9 cellular contexts compared by ENCODE assay signal in genomic region chr2:96261328-96262003, GRCh38. TPM values are rescaled to one million over a fixed set of nuclear protein-coding genes. Genes with fewer than 3 reads are reported as not detected.
A peak's percentile ranks its signal among the peaks of the same experiment; 100 is the strongest.
DNase-seq lines count a peak whose midpoint lies in the region; ATAC-seq and TF ChIP-seq lines count a peak whose summit lies in the region.
"Had no signal": no experiment of that assay in that cellular context is flagged by ENCODE, and none has a peak within 500 bp of the region (broad histone marks: within the 10 kb centered on the region; RNA-seq: fewer than 3 reads in every experiment).

No MANE protein-coding gene starts in this region.

- no peak overlapping the region for H3K4me3 Mint-ChIP-seq in activated CD4-positive, alpha-beta T cell treated with anti-CD3 and anti-CD28 coated beads, Interleukin-2, amount 10 ng/mL, durations not matched to agents 24 days and 14 days
- no peak overlapping the region for H3K4me3 Mint-ChIP-seq in activated CD4-positive, alpha-beta T cell treated with anti-CD3 and anti-CD28 coated beads for 36 hours
- H3K4me3 Mint-ChIP-seq in activated B cell treated with CpG ODN at 0.5 μM for 24 hours, result no peak overlapping the region

- H3K27me3 Mint-ChIP-seq in activated CD4-positive, alpha-beta T cell treated with anti-CD3 and anti-CD28 coated beads, Interleukin-2, amount 10 ng/mL, durations not matched to agents 24 days and 14 days, result no peaks in the 10 kb centered on the region
- H3K27me3 Mint-ChIP-seq in activated CD4-positive, alpha-beta T cell treated with anti-CD3 and anti-CD28 coated beads for 36 hours, result no peaks in the 10 kb centered on the region
- H3K27me3 Mint-ChIP-seq in activated B cell treated with CpG ODN at 0.5 μM for 24 hours, result no peaks in the 10 kb centered on the region
- H3K27me3 Mint-ChIP-seq: IgD-negative memory B cell had no signal

- peaks cover 35% of the 10 kb centered on the region for H3K36me3 ChIP-seq in lower lobe of right lung

- no peak for DNase-seq in activated CD4-positive, alpha-beta T cell treated with anti-CD3 and anti-CD28 coated beads, Interleukin-2, amount 10 ng/mL, durations not matched to agents 24 days and 14 days
- no peak for DNase-seq in activated CD4-positive, alpha-beta T cell treated with anti-CD3 and anti-CD28 coated beads for 36 hours
- DNase-seq in activated B cell treated with CpG ODN at 0.5 μM for 24 hours (no peak), lower lobe of right lung (no peak), substantia nigra (lab: John Stamatoyannopoulos, UW) (no peak), NCI-H146 (lab: John Stamatoyannopoulos, UW) (no peak), HT-29 (ENCODE audit: low spot score) (no peak)
- DNase-seq in stimulated activated CD4-positive, alpha-beta T cell treated with anti-CD3 and anti-CD28 coated beads, Interleukin-4, amount 100 ng/mL, for 1 hour, result no peak

- H3K4me1 Mint-ChIP-seq in activated CD4-positive, alpha-beta T cell treated with anti-CD3 and anti-CD28 coated beads, Interleukin-2, amount 10 ng/mL, durations not matched to agents 24 days and 14 days, result peaks cover 46% of the 10 kb centered on the region
- peaks cover 78% of the 10 kb centered on the region for H3K4me1 Mint-ChIP-seq in activated CD4-positive, alpha-beta T cell treated with anti-CD3 and anti-CD28 coated beads for 36 hours
- H3K4me1 Mint-ChIP-seq in activated B cell treated with CpG ODN at 0.5 μM for 24 hours, result peaks cover 83% of the 10 kb centered on the region

- ATAC-seq in activated CD4-positive, alpha-beta T cell treated with anti-CD3 and anti-CD28 coated beads for 36 hours, result no peak
- ATAC-seq in activated B cell treated with CpG ODN at 0.5 μM for 24 hours (ENCODE audit: low read depth) (no peak), lower lobe of right lung (no peak)

- peak overlapping the region; percentile 82 for H3K27ac ChIP-seq in lower lobe of right lung
- H3K27ac ChIP-seq in substantia nigra (ENCODE audit: low read depth, low read length, poor library complexity, severe bottlenecking), result peak overlapping the region; percentile 2

- intact Hi-C loops in activated CD4-positive, alpha-beta T cell treated with anti-CD3 and anti-CD28 coated beads, Interleukin-2, amount 10 ng/mL, durations not matched to agents 24 days and 14 days (cut with micrococcal nuclease), result no loop called here
- intact Hi-C loops in activated CD4-positive, alpha-beta T cell treated with anti-CD3 and anti-CD28 coated beads for 36 hours (cut with DNase I, micrococcal nuclease), result loop anchor here in 1 of 2 experiments (10.0 kb wide), 1 partner anchor 1403 kb away; the partner anchor contains the start of genes ACTR1B and C2orf92
- intact Hi-C loops in activated B cell treated with CpG ODN at 0.5 μM for 24 hours (cut with micrococcal nuclease) (loop anchor here (2.0 to 10.0 kb wide), 3 partner anchors 29 to 503 kb away; partner anchors contain the start of gene CNNM4), lower lobe of right lung (cut with DNase I) (no loop called here)

- H3K27ac Mint-ChIP-seq in activated CD4-positive, alpha-beta T cell treated with anti-CD3 and anti-CD28 coated beads, Interleukin-2, amount 10 ng/mL, durations not matched to agents 24 days and 14 days, result peak overlapping the region; percentile 20
- no peak overlapping the region for H3K27ac Mint-ChIP-seq in activated CD4-positive, alpha-beta T cell treated with anti-CD3 and anti-CD28 coated beads for 36 hours
- H3K27ac Mint-ChIP-seq in activated B cell treated with CpG ODN at 0.5 μM for 24 hours, result peak overlapping the region; percentile 80

- TF ChIP-seq CTCF in activated B cell treated with CpG ODN at 0.5 μM for 24 hours (IDR thresholded peaks at IDR 0.05), result no peak
- TF ChIP-seq CTCF in lower lobe of right lung (IDR thresholded peaks at IDR 0.05), result no peak

- no peaks in the 10 kb centered on the region for H3K27me3 ChIP-seq in lower lobe of right lung (ENCODE audit: low read depth)

- no peaks in the 10 kb centered on the region for H3K9me3 ChIP-seq in lower lobe of right lung

- POLR2A ChIA-PET in activated CD4-positive, alpha-beta T cell treated with anti-CD3 and anti-CD28 coated beads for 36 hours (lab: Charles Lee), result no interaction called here
- POLR2A ChIA-PET in activated B cell treated with CpG ODN at 0.5 μM for 24 hours (lab: Charles Lee), result interaction anchor here (0.5 to 4.7 kb wide), 8 partner anchors 19 to 123 kb away, joined by 3 to 40 read pairs (median 4); partner anchors contain the start of genes ASTL, DUSP2 and STARD7

- CTCF ChIA-PET in activated CD4-positive, alpha-beta T cell treated with anti-CD3 and anti-CD28 coated beads for 36 hours (lab: Charles Lee), result interaction anchor here (0.6 to 0.9 kb wide), 2 partner anchors 35 to 153 kb away, joined by 3 read pairs; no protein-coding TSS in a partner anchor
- CTCF ChIA-PET in activated B cell treated with CpG ODN at 0.5 μM for 24 hours (lab: Charles Lee), result interaction anchor here (1.3 to 4.2 kb wide), 7 partner anchors 20 to 239 kb away, joined by 3 to 22 read pairs (median 6); partner anchors contain the start of gene ASTL

- H3K4me1 ChIP-seq in lower lobe of right lung, result peaks cover 83% of the 10 kb centered on the region

- H3K4me3 ChIP-seq in lower lobe of right lung, result no peak overlapping the region

- no peaks in the 10 kb centered on the region for H3K9me3 Mint-ChIP-seq in activated CD4-positive, alpha-beta T cell treated with anti-CD3 and anti-CD28 coated beads, Interleukin-2, amount 10 ng/mL, durations not matched to agents 24 days and 14 days
- H3K9me3 Mint-ChIP-seq in activated CD4-positive, alpha-beta T cell treated with anti-CD3 and anti-CD28 coated beads for 36 hours (ENCODE audit: low read depth), result no peaks in the 10 kb centered on the region
- no peaks in the 10 kb centered on the region for H3K9me3 Mint-ChIP-seq in activated B cell treated with CpG ODN at 0.5 μM for 24 hours
- H3K9me3 Mint-ChIP-seq: IgD-negative memory B cell had no signal

- peaks cover 36% of the 10 kb centered on the region for H3K36me3 Mint-ChIP-seq in activated CD4-positive, alpha-beta T cell treated with anti-CD3 and anti-CD28 coated beads, Interleukin-2, amount 10 ng/mL, durations not matched to agents 24 days and 14 days (ENCODE audit: low read depth)
- H3K36me3 Mint-ChIP-seq in activated CD4-positive, alpha-beta T cell treated with anti-CD3 and anti-CD28 coated beads for 36 hours (ENCODE audit: low read depth), result peaks cover 23% of the 10 kb centered on the region
- H3K36me3 Mint-ChIP-seq in activated B cell treated with CpG ODN at 0.5 μM for 24 hours (ENCODE audit: low read depth), result peaks cover 55% of the 10 kb centered on the region

RNA-seq across cellular contexts. Expression of gene TMEM127, which starts 4.3 kb away (rescaled TPM):
- 31.6 and 33.1 TPM in 2 replicates for total RNA-seq in activated CD4-positive, alpha-beta T cell treated with anti-CD3 and anti-CD28 coated beads, Interleukin-2, amount 10 ng/mL, durations not matched to agents 24 days and 14 days
- 10 to 100 TPM; 16.6 to 17.9 TPM for total RNA-seq in activated CD4-positive, alpha-beta T cell treated with anti-CD3 and anti-CD28 coated beads for 36 hours
- total RNA-seq in activated B cell treated with CpG ODN at 0.5 μM for 24 hours (36.6 and 43.2 TPM in 2 replicates), lower lobe of right lung (77.4 TPM)
- total RNA-seq in HT-29 (2014; rRNA removed; shearing (Covaris generic)), result 26.2 and 33.1 TPM in 2 replicates

RNA-seq across cellular contexts. Expression of gene CIAO1, which starts 4.6 kb away (rescaled TPM):
- total RNA-seq in activated CD4-positive, alpha-beta T cell treated with anti-CD3 and anti-CD28 coated beads, Interleukin-2, amount 10 ng/mL, durations not matched to agents 24 days and 14 days, result 105 and 110 TPM in 2 replicates
- total RNA-seq in activated CD4-positive, alpha-beta T cell treated with anti-CD3 and anti-CD28 coated beads for 36 hours, result 10 to 100 TPM; 72.1 to 77.6 TPM
- total RNA-seq in activated B cell treated with CpG ODN at 0.5 μM for 24 hours (65.6 and 71.6 TPM in 2 replicates), lower lobe of right lung (62.3 TPM)
- total RNA-seq in HT-29 (2014; rRNA removed; shearing (Covaris generic)), result 169 and 197 TPM in 2 replicates

RNA-seq across cellular contexts. Expression of gene SNRNP200, which starts 43.9 kb away (rescaled TPM):
- total RNA-seq in activated CD4-positive, alpha-beta T cell treated with anti-CD3 and anti-CD28 coated beads, Interleukin-2, amount 10 ng/mL, durations not matched to agents 24 days and 14 days, result 197 and 203 TPM in 2 replicates
- total RNA-seq in activated CD4-positive, alpha-beta T cell treated with anti-CD3 and anti-CD28 coated beads for 36 hours, result 100 to 1,000 TPM; 176 to 198 TPM
- 185 and 208 TPM in 2 replicates for total RNA-seq in activated B cell treated with CpG ODN at 0.5 μM for 24 hours
- 95.3 TPM for total RNA-seq in lower lobe of right lung
- total RNA-seq in HT-29 (2014; rRNA removed; shearing (Covaris generic)), result 82.2 and 86.3 TPM in 2 replicates

RNA-seq across cellular contexts. Expression of gene STARD7, which starts 52.8 kb away (rescaled TPM):
- 212 and 217 TPM in 2 replicates for total RNA-seq in activated CD4-positive, alpha-beta T cell treated with anti-CD3 and anti-CD28 coated beads, Interleukin-2, amount 10 ng/mL, durations not matched to agents 24 days and 14 days
- total RNA-seq in activated CD4-positive, alpha-beta T cell treated with anti-CD3 and anti-CD28 coated beads for 36 hours, result 100 to 1,000 TPM; 151 to 173 TPM
- total RNA-seq in activated B cell treated with CpG ODN at 0.5 μM for 24 hours (148 and 158 TPM in 2 replicates), lower lobe of right lung (147 TPM)
- 133 and 166 TPM in 2 replicates for total RNA-seq in HT-29 (2014; rRNA removed; shearing (Covaris generic))
